In genomic region chr3:51802091-51802720, GRCh38 we compare ENCODE assay signal across 2 cellular contexts.
TF ChIP-seq lines count a peak whose summit lies in the region.

No MANE protein-coding gene starts in this region.

TF ChIP-seq in IMR-90, 13 proteins besides CTCF, POLR2A, EP300 and RAD21:
- no peak for TF ChIP-seq CEBPB (IDR thresholded peaks at IDR 0.05; ENCODE audit: low read depth, low read length)
- no peak for TF ChIP-seq SMC3 (IDR thresholded peaks at IDR 0.05; ENCODE audit: low read depth, low read length)
- TF ChIP-seq NFE2L2 (IDR thresholded peaks at IDR 0.05; ENCODE audit: low read depth, low read length): no peak
- no peak for TF ChIP-seq MAZ (IDR thresholded peaks at IDR 0.05; ENCODE audit: borderline replicate concordance, low read depth, low read length)
- no peak for TF ChIP-seq ELK1 (IDR thresholded peaks at IDR 0.05; ENCODE audit: borderline replicate concordance, low read depth, low read length)
TF ChIP-seq in IMR-90: peak in this region for 0.

TF ChIP-seq in H1, 55 proteins besides CTCF, POLR2A, EP300 and RAD21:
- TF ChIP-seq PHF8 (conservative IDR thresholded peaks at IDR 0.05; ENCODE audit: low read depth, low read length): no peak
- no peak for TF ChIP-seq SRF (IDR thresholded peaks at IDR 0.05; ENCODE audit: low read depth, low read length)
- TF ChIP-seq MAFK (IDR thresholded peaks at IDR 0.05; ENCODE audit: low read depth, low read length): no peak
- TF ChIP-seq NANOG (IDR thresholded peaks at IDR 0.05; ENCODE audit: insufficient read depth, low read depth, low read length, poor library complexity, severe bottlenecking): peak; percentile 13
- no peak for TF ChIP-seq KDM4A (IDR thresholded peaks at IDR 0.05; ENCODE audit: low read depth, low read length, severe bottlenecking)
TF ChIP-seq in H1: peak in this region for 1.
